18 cellular contexts compared by ENCODE assay signal in genomic region chr2:168935810-168936581, GRCh38. TPM values are rescaled to one million over a fixed set of nuclear protein-coding genes. Genes with fewer than 3 reads are reported as not detected.
DNase-seq lines count a peak whose midpoint lies in the region; ATAC-seq and TF ChIP-seq lines count a peak whose summit lies in the region.
"Had no signal": no experiment of that assay in that cellular context is flagged by ENCODE, and none has a peak within 500 bp of the region (broad histone marks: within the 10 kb centered on the region; RNA-seq: fewer than 3 reads in every experiment).

No MANE protein-coding gene starts in this region.

- TF ChIP-seq CTCF in RWPE2 (IDR thresholded peaks at IDR 0.05; ENCODE audit: poor library complexity, severe bottlenecking) (no peak), epithelial cell of esophagus (IDR thresholded peaks at IDR 0.05; ENCODE audit: insufficient read depth, low read depth, low read length, missing control alignments) (no peak), osteoblast (IDR thresholded peaks at IDR 0.05; ENCODE audit: extremely low read depth, low read depth, low read length) (no peak)

- ATAC-seq in RWPE2 (ENCODE audit: low read depth) (peak; percentile 86), GM19463 (IDR thresholded peaks at IDR 0.05; ENCODE audit: unreplicated experiment) (no peak), GM19035 (IDR thresholded peaks at IDR 0.05; ENCODE audit: unreplicated experiment) (no peak)
- ATAC-seq: HepG2 had no signal

- peak; percentile 29 for DNase-seq in GM04503 (ENCODE audit: low read depth)
- no peak for DNase-seq in RWPE2 (ENCODE audit: low spot score)
- DNase-seq in epithelial cell of esophagus (ENCODE audit: low read depth) = peak; percentile 78
- DNase-seq in osteoblast (ENCODE audit: insufficient read length, low spot score, missing footprints) = peak; percentile 73
- DNase-seq in activated CD4-positive, CD25-positive, alpha-beta regulatory T cell (lab: John Stamatoyannopoulos, UW) = no peak
- DNase-seq in stimulated activated CD4-positive, alpha-beta T cell treated with anti-CD3 and anti-CD28 coated beads, Interleukin-15, amount 100 ng/mL, for 24 hours = no peak
- DNase-seq: activated naive CD8-positive, alpha-beta T cell treated with anti-CD3 and anti-CD28 coated beads, Interleukin-2, amount 10 ng/mL, durations not matched to agents 7 days and 5 days; naive B cell; NCI-H1436; NCI-H524 treated with DMSO at 0.1 percent for 48 hours; Right ventricle myocardium superior; WERI-Rb-1 had no signal

- H3K36me3 ChIP-seq in RWPE2 (ENCODE audit: low read depth) = no peaks in the 10 kb centered on the region
- no peaks in the 10 kb centered on the region for H3K36me3 ChIP-seq in osteoblast (ENCODE audit: insufficient read depth, low read length)
- H3K36me3 ChIP-seq: BLaER1, right atrium auricular region, WERI-Rb-1 had no signal

- H4K20me1 ChIP-seq in osteoblast (ENCODE audit: insufficient read depth, low read length) = no peaks in the 10 kb centered on the region
- H4K20me1 ChIP-seq: BLaER1 had no signal

- H3K9me3 ChIP-seq in RWPE2 (ENCODE audit: severe bottlenecking) (no peaks in the 10 kb centered on the region), osteoblast (ENCODE audit: low read depth, low read length) (no peaks in the 10 kb centered on the region)
- H3K9me3 ChIP-seq: right atrium auricular region had no signal

- H3K79me2 ChIP-seq in osteoblast (ENCODE audit: insufficient read depth, low read length) = no peaks in the 10 kb centered on the region

- H3K27me3 ChIP-seq in RWPE2 (ENCODE audit: insufficient read depth, poor library complexity, severe bottlenecking) (no peaks in the 10 kb centered on the region), osteoblast (ENCODE audit: insufficient read depth, low read length) (no peaks in the 10 kb centered on the region)
- H3K27me3 ChIP-seq: BLaER1, right atrium auricular region had no signal

- peak overlapping the region; percentile 73 for H3K4me2 ChIP-seq in osteoblast (ENCODE audit: insufficient read depth, low read length)
- H3K4me2 ChIP-seq: BLaER1 had no signal

- H3K4me3 ChIP-seq in RWPE2 (ENCODE audit: severe bottlenecking) = no peak overlapping the region
- no peak overlapping the region for H3K4me3 ChIP-seq in epithelial cell of esophagus (ENCODE audit: low read length)
- no peak overlapping the region for H3K4me3 ChIP-seq in osteoblast (ENCODE audit: insufficient read depth, low read length)
- H3K4me3 ChIP-seq: BLaER1, right atrium auricular region had no signal

- peak overlapping the region; percentile 73 for H2AFZ ChIP-seq in osteoblast (ENCODE audit: low read length)

- no peak overlapping the region for H3K27ac ChIP-seq in RWPE2 (ENCODE audit: poor library complexity, severe bottlenecking)
- H3K27ac ChIP-seq in osteoblast (ENCODE audit: low read depth, low read length) = peak overlapping the region; percentile 53
- H3K27ac ChIP-seq: BLaER1, right atrium auricular region, WERI-Rb-1 had no signal

- H3K4me1 ChIP-seq in RWPE2 (ENCODE audit: insufficient read depth, poor library complexity, severe bottlenecking) (no peaks in the 10 kb centered on the region), osteoblast (ENCODE audit: insufficient read depth, low read length) (peaks cover 20% of the 10 kb centered on the region)
- H3K4me1 ChIP-seq: BLaER1, right atrium auricular region had no signal

RNA-seq across cellular contexts. Expression of gene G6PC2, which starts 34.9 kb away (rescaled TPM):
- total RNA-seq in osteoblast = not detected in 2 replicates
- total RNA-seq: activated naive CD8-positive, alpha-beta T cell treated with anti-CD3 and anti-CD28 coated beads, Interleukin-2, amount 10 ng/mL, durations not matched to agents 7 days and 5 days; HepG2; right atrium auricular region; Right ventricle myocardium superior; subcutaneous adipose tissue had no signal

RNA-seq across cellular contexts. Expression of gene SPC25, which starts 45.8 kb away (rescaled TPM):
- total RNA-seq in osteoblast = 0.88 and 1.1 TPM in 2 replicates
- total RNA-seq: subcutaneous adipose tissue had no signal

Comparison
In these comparisons a context has a peak if more than half of its experiments do, and no peak if none do; other contexts are left out.
1. DNase-seq: peak in GM04503 (single experiment), epithelial cell of esophagus (single experiment) and osteoblast (single experiment); none in RWPE2 (single experiment), activated CD4-positive, CD25-positive, alpha-beta regulatory T cell (0 of 4) and stimulated activated CD4-positive, alpha-beta T cell treated with anti-CD3 and anti-CD28 coated beads, Interleukin-15, amount 100 ng/mL, for 24 hours (single experiment).